ENCODE assay signal across 1 cellular context in the genomic region with DNA sequence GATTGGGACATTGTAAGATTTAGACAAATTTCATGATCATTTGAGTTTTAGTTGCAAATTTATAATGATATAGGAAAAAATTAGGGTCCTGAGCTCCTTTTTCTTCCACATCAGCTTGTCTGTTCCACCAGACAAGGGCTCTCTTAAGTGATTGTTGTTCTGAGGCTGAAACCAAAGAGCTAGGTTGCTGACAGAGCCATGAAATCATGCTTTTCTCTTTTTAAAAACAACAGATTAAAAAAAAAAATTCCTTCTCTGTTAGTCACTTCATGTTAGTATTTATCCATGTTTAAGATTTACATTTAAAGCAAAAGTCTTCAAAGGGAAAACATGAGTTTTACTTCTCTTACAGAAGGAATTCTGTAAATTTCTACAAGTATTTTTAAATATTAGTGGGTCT.
TF ChIP-seq lines count a peak whose summit lies in the region.

No MANE protein-coding gene starts in this region.

TF ChIP-seq in WTC11, 78 proteins besides CTCF, POLR2A, EP300 and RAD21 (continued from another document):
- TF ChIP-seq SP1 (CRISPR knock-in tag; conservative IDR thresholded peaks at IDR 0.05) (no peak), ZNF121 (CRISPR knock-in tag; IDR thresholded peaks at IDR 0.05) (no peak), PRRX2 (CRISPR knock-in tag; IDR thresholded peaks at IDR 0.05) (no peak)
- TF ChIP-seq, protein P1, sequence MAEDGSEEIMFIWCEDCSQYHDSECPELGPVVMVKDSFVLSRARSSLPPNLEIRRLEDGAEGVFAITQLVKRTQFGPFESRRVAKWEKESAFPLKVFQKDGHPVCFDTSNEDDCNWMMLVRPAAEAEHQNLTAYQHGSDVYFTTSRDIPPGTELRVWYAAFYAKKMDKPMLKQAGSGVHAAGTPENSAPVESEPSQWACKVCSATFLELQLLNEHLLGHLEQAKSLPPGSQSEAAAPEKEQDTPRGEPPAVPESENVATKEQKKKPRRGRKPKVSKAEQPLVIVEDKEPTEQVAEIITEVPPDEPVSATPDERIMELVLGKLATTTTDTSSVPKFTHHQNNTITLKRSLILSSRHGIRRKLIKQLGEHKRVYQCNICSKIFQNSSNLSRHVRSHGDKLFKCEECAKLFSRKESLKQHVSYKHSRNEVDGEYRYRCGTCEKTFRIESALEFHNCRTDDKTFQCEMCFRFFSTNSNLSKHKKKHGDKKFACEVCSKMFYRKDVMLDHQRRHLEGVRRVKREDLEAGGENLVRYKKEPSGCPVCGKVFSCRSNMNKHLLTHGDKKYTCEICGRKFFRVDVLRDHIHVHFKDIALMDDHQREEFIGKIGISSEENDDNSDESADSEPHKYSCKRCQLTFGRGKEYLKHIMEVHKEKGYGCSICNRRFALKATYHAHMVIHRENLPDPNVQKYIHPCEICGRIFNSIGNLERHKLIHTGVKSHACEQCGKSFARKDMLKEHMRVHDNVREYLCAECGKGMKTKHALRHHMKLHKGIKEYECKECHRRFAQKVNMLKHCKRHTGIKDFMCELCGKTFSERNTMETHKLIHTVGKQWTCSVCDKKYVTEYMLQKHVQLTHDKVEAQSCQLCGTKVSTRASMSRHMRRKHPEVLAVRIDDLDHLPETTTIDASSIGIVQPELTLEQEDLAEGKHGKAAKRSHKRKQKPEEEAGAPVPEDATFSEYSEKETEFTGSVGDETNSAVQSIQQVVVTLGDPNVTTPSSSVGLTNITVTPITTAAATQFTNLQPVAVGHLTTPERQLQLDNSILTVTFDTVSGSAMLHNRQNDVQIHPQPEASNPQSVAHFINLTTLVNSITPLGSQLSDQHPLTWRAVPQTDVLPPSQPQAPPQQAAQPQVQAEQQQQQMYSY (CRISPR knock-in tag; IDR thresholded peaks at IDR 0.05) = no peak
